ENCODE assay signal across 8 cellular contexts in the genomic region with DNA sequence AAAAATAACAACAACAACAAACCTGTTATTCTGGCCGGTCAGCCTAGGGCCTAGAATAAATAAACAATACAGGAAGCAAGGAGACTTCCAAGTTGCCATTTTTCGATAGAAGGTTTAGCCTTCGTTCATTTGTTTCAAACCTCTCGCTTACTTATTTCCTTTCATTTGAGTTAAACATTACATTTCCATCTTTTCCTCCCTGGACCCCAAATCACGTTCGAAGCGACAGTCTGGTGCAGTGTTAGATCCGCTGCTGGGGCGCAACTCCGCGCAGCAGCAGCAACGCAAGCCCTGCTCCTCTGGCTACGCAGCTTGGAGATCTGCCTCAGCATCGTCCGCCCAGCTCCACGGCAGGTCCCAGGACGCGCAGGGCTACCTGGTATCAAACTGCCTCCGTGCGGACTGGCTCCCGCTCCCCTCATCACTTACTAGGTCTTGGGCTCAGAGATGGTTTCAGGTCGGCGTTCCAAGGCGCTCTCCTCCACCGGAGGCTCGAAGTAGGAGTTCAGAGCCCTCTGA. TPM values are rescaled to one million over a fixed set of nuclear protein-coding genes. Genes with fewer than 3 reads are reported as not detected.
A peak's percentile ranks its signal among the peaks of the same experiment; 100 is the strongest.
DNase-seq lines count a peak whose midpoint lies in the region; ATAC-seq, FAIRE-seq and TF ChIP-seq lines count a peak whose summit lies in the region.

No MANE protein-coding gene starts in this region.

- POLR2A ChIA-PET in Caco-2 (lab: Charles Lee): interaction anchor here (0.6 to 1.7 kb wide), 3 partner anchors 17 to 684 kb away, joined by 3 to 4 read pairs (median 3); partner anchors contain the start of gene KIAA0319

- BruUV-seq in Caco-2 (replicated peaks; lab: Mats Ljungman, UMichigan): TSS peak; percentile 45

- peak overlapping the region; percentile 85 for H3K4me3 Mint-ChIP-seq in Caco-2 (ENCODE audit: unreplicated experiment)
- peak overlapping the region; percentile 92 for H3K4me3 Mint-ChIP-seq in mesothelial cell of epicardium

- intact Hi-C loops in Caco-2 (cut with micrococcal nuclease; ENCODE audit: unreplicated experiment): loop anchor here (2.0 kb wide), 2 partner anchors 19 to 55 kb away; partner anchors contain the start of gene KIAA0319

- peak overlapping the region; percentile 88 for H3K9ac ChIP-seq in endocrine pancreas (ENCODE audit: control insufficient read depth, insufficient read depth, low read length)
- H3K9ac ChIP-seq in stomach smooth muscle (ENCODE audit: low read length in 2 of 2): peak overlapping the region; percentile 91 to 98

- H3K9me3 ChIP-seq in Caco-2: no peaks in the 10 kb centered on the region
- no peaks in the 10 kb centered on the region for H3K9me3 ChIP-seq in endocrine pancreas (ENCODE audit: control insufficient read depth, low read length)
- no peaks in the 10 kb centered on the region for H3K9me3 ChIP-seq in stomach smooth muscle (ENCODE audit: control insufficient read depth in 2 of 2, low read length in 2 of 2)

- H3K36me3 ChIP-seq in Caco-2 (ENCODE audit: control insufficient read depth, insufficient read depth, low read length) (no peaks in the 10 kb centered on the region), endocrine pancreas (ENCODE audit: control insufficient read depth, insufficient read depth, low read length) (no peaks in the 10 kb centered on the region), stomach smooth muscle (ENCODE audit: control insufficient read depth in 2 of 2, insufficient read depth in 2 of 2, low read length in 2 of 2) (peaks cover 5 to 7% of the 10 kb centered on the region in 2 donors)

- DNase-seq in Caco-2: peak in 1 of 2 experiments; percentile 45
- DNase-seq in mesothelial cell of epicardium (ENCODE audit: low spot score in 2 of 2, unreplicated experiment in 2 of 2): peak; percentile 21 to 72
- no peak for DNase-seq in GM19239 (ENCODE audit: insufficient read length, low spot score)

- H3K27ac Mint-ChIP-seq in Caco-2 (ENCODE audit: unreplicated experiment): peak overlapping the region; percentile 94
- peak overlapping the region; percentile 99 for H3K27ac Mint-ChIP-seq in mesothelial cell of epicardium

- ATAC-seq in GM19452 (IDR thresholded peaks at IDR 0.05; ENCODE audit: unreplicated experiment) (peak; percentile 24), HG03520 (IDR thresholded peaks at IDR 0.05; ENCODE audit: unreplicated experiment) (peak; percentile 29)

- no peaks in the 10 kb centered on the region for H3K9me3 Mint-ChIP-seq in Caco-2 (ENCODE audit: unreplicated experiment)
- peaks cover 23% of the 10 kb centered on the region for H3K9me3 Mint-ChIP-seq in mesothelial cell of epicardium

- peak overlapping the region; percentile 92 for H3K27ac ChIP-seq in stomach smooth muscle (ENCODE audit: low read length)

- H3K4me3 ChIP-seq in Caco-2 (ENCODE audit: low read depth, low read length) (peak overlapping the region; percentile 90), WI38 (ENCODE audit: low read depth, low read length) (peak overlapping the region; percentile 89), endocrine pancreas (ENCODE audit: control insufficient read depth, insufficient read depth, low read length) (peak overlapping the region; percentile 93), stomach smooth muscle (ENCODE audit: low read length in 2 of 2) (peak overlapping the region; percentile 99 to 100)

- TF ChIP-seq CTCF in Caco-2 (IDR thresholded peaks at IDR 0.05; ENCODE audit: insufficient read depth in 1 of 2, low read depth in 1 of 2, low read length in 1 of 2, severe bottlenecking in 1 of 2, unreplicated experiment in 1 of 2) (no peak), WI38 (IDR thresholded peaks at IDR 0.05; ENCODE audit: low read depth, low read length) (no peak), mesothelial cell of epicardium (IDR thresholded peaks at IDR 0.05; ENCODE audit: unreplicated experiment) (no peak)

- peaks cover 37% of the 10 kb centered on the region for H3K4me1 Mint-ChIP-seq in Caco-2 (ENCODE audit: low read depth, unreplicated experiment)
- H3K4me1 Mint-ChIP-seq in mesothelial cell of epicardium: peaks cover 24% of the 10 kb centered on the region

- H3K27me3 ChIP-seq in Caco-2 (replicated peaks; ENCODE audit: control insufficient read depth, insufficient read depth, low read length) (no peaks in the 10 kb centered on the region), endocrine pancreas (ENCODE audit: control insufficient read depth, insufficient read depth, low read length) (no peaks in the 10 kb centered on the region), stomach smooth muscle (ENCODE audit: control insufficient read depth in 1 of 2, insufficient read depth in 2 of 2, low read length in 2 of 2) (no peaks in the 10 kb centered on the region)

- CTCF ChIA-PET in Caco-2 (lab: Charles Lee): interaction anchor here (0.9 to 1.4 kb wide), 3 partner anchors 80 to 85 kb away, joined by 3 to 10 read pairs (median 3); no protein-coding TSS in a partner anchor

- H3K36me3 Mint-ChIP-seq in Caco-2 (ENCODE audit: insufficient read depth, unreplicated experiment) (peaks cover 66% of the 10 kb centered on the region), mesothelial cell of epicardium (peaks cover 37% of the 10 kb centered on the region)

- H3K27me3 Mint-ChIP-seq in Caco-2 (ENCODE audit: insufficient read depth, unreplicated experiment) (no peaks in the 10 kb centered on the region), mesothelial cell of epicardium (ENCODE audit: low read depth) (no peaks in the 10 kb centered on the region)

- FAIRE-seq in GM19239 (lab: Jason Lieb, UNC): no peak

- H3K4me1 ChIP-seq in Caco-2: peaks cover 35% of the 10 kb centered on the region
- peaks cover 34% of the 10 kb centered on the region for H3K4me1 ChIP-seq in endocrine pancreas (ENCODE audit: control insufficient read depth, insufficient read depth, low read length)
- peaks cover 20% of the 10 kb centered on the region for H3K4me1 ChIP-seq in stomach smooth muscle (ENCODE audit: control insufficient read depth, insufficient read depth, low read length)

RNA-seq across cellular contexts. Expression of gene TDP2, which starts 0.5 kb away (rescaled TPM):
- total RNA-seq in Caco-2 (2022): 46.7 and 47.2 TPM in 2 replicates
- 24.8 to 26.7 TPM (median 25.2 TPM) in 3 replicates for total RNA-seq in mesothelial cell of epicardium

RNA-seq across cellular contexts. Expression of gene ACOT13, which starts 0.7 kb away (rescaled TPM):
- total RNA-seq in Caco-2 (2022) (55.6 and 63.1 TPM in 2 replicates), mesothelial cell of epicardium (18.7 to 19.8 TPM (median 19.1 TPM) in 3 replicates)

RNA-seq across cellular contexts. Expression of gene KIAA0319, which starts 20.2 kb away (rescaled TPM):
- total RNA-seq in Caco-2 (2022) (0.11 and 0.16 TPM in 2 replicates), mesothelial cell of epicardium (0.02 TPM in 1 of 3 replicates, not detected in the others)

RNA-seq across cellular contexts. Expression of gene C6orf62, which starts 52.8 kb away (rescaled TPM):
- total RNA-seq in Caco-2 (2022): 74.2 and 75.3 TPM in 2 replicates
- total RNA-seq in mesothelial cell of epicardium: 60.5 to 61.9 TPM (median 61.0 TPM) in 3 replicates
